ENCODE assay signal across 24 cellular contexts in genomic region chr9:87198716-87199115, GRCh38.
DNase-seq lines count a peak whose midpoint lies in the region; TF ChIP-seq lines count a peak whose summit lies in the region.
"Had no signal": no experiment of that assay in that cellular context is flagged by ENCODE, and none has a peak within 500 bp of the region (broad histone marks: within the 10 kb centered on the region; RNA-seq: fewer than 3 reads in every experiment).

No MANE protein-coding gene starts in this region.

- dilution Hi-C loops in mammary epithelial cell (cut with HindIII; ENCODE audit: low sequenced_read_pairs): no loop called here

- in situ Hi-C loops in mammary epithelial cell (cut with MboI; ENCODE audit: low sequenced_read_pairs in 2 of 2) (no loop called here), GM13976 (cut with MboI; ENCODE audit: low sequenced_read_pairs, unreplicated experiment) (no loop called here)

- H4K20me1 ChIP-seq in mammary epithelial cell (ENCODE audit: insufficient read depth, low read length): no peaks in the 10 kb centered on the region

- no peaks in the 10 kb centered on the region for H3K9me3 ChIP-seq in mammary epithelial cell (replicated peaks; ENCODE audit: insufficient read depth, low read length)
- no peaks in the 10 kb centered on the region for H3K9me3 ChIP-seq in uterus
- H3K9me3 ChIP-seq: adrenal gland, mucosa of descending colon, pancreas, stomach had no signal

- CTCF ChIA-PET in mammary epithelial cell (lab: Charles Lee; ENCODE audit: low non-redundant PET): no interaction called here

- TF ChIP-seq CTCF in mammary epithelial cell (conservative IDR thresholded peaks at IDR 0.05 in 1 of 2, IDR thresholded peaks at IDR 0.05 in 1 of 2; ENCODE audit: extremely low read depth in 1 of 2, insufficient read depth in 1 of 2, low read depth in 1 of 2, low read length in 2 of 2) (no peak), uterus (IDR thresholded peaks at IDR 0.05) (no peak), GM13976 (IDR thresholded peaks at IDR 0.05; ENCODE audit: borderline replicate concordance, control extremely low read depth, extremely low read depth, insufficient read depth, missing control alignments) (no peak)

- no peak overlapping the region for H3K4me3 ChIP-seq in mammary epithelial cell (replicated peaks in 1 of 3; ENCODE audit: insufficient read depth in 1 of 3, low read depth in 2 of 3, low read length in 3 of 3)
- H3K4me3 ChIP-seq in uterus: no peak overlapping the region
- H3K4me3 ChIP-seq: adrenal gland, cardiac muscle cell, mucosa of descending colon, pancreas, smooth muscle cell, stomach had no signal

- WGBS in mammary epithelial cell (ENCODE audit: low coverage, missing lambda C conversion rate): 16% methylated on average over 3 of the region's 3 CpGs

- BruUV-seq in mammary epithelial cell (replicated peaks; lab: Mats Ljungman, UMichigan): no TSS peak

- intact Hi-C loops in mammary epithelial cell (cut with micrococcal nuclease): loop anchor here (10.0 kb wide), 1 partner anchor 254 kb away; the partner anchor contains the start of gene GAS1
- intact Hi-C loops in uterus (cut with DNase I; ENCODE audit: low total_unique reads): no loop called here

- no peak overlapping the region for H3K4me2 ChIP-seq in mammary epithelial cell (ENCODE audit: insufficient read depth, low read depth, low read length)
- H3K4me2 ChIP-seq: smooth muscle cell had no signal

- DNase-seq in HCEC 1CT (peak; percentile 24), mammary epithelial cell (peak; percentile 60), foreskin melanocyte (peak; percentile 78), uterus (no peak), MV-4-11 (lab: John Stamatoyannopoulos, UW) (no peak), GM13976 (ENCODE audit: low spot score) (no peak), A172 (ENCODE audit: low spot score) (no peak)
- DNase-seq: activated CD4-positive, alpha-beta T cell treated with anti-CD3 and anti-CD28 coated beads, Interleukin-2, amount 50 U/mL, for 48 hours; activated naive CD4-positive, alpha-beta T cell treated with Interleukin-2 at 50 U/mL for 16 hours; adrenal gland; islet precursor cell; mucosa of descending colon; NCI-H1105 treated with DMSO at 0.1 percent for 48 hours; NCI-H2081; NCI-H345; NCI-H748 treated with DMSO at 0.1 percent for 48 hours; nephron progenitor cell; pancreas; stimulated activated CD4-positive, alpha-beta T cell treated with anti-CD3 and anti-CD28 coated beads, Interleukin-1b, Interleukin-23, amount 100 ng/mL, for 48 hours; stimulated activated CD8-positive, alpha-beta memory T cell treated with anti-CD3 and anti-CD28 coated beads, Interleukin-4, amount 100 ng/mL, for 48 hours; stomach had no signal

- H3K4me1 ChIP-seq in mammary epithelial cell (ENCODE audit: insufficient read depth, low read length): peaks cover 33% of the 10 kb centered on the region
- H3K4me1 ChIP-seq in uterus: no peaks in the 10 kb centered on the region
- H3K4me1 ChIP-seq: adrenal gland, pancreas had no signal

- H3K79me2 ChIP-seq in mammary epithelial cell (ENCODE audit: insufficient read depth, low read length): no peaks in the 10 kb centered on the region

- H3K9ac ChIP-seq in mammary epithelial cell (ENCODE audit: insufficient read depth, low read length): no peak overlapping the region

- H3K36me3 ChIP-seq in mammary epithelial cell (ENCODE audit: insufficient read depth, low read length) (no peaks in the 10 kb centered on the region), uterus (no peaks in the 10 kb centered on the region)
- H3K36me3 ChIP-seq: adrenal gland, cardiac muscle cell, pancreas, stomach had no signal

- H3K27ac ChIP-seq in mammary epithelial cell (ENCODE audit: insufficient read depth, low read depth, low read length): peak overlapping the region; percentile 6
- H3K27ac ChIP-seq in uterus: peak overlapping the region; percentile 70 to 71
- H3K27ac ChIP-seq: adrenal gland, cardiac muscle cell, pancreas, RWPE1, stomach had no signal

- peak overlapping the region; percentile 32 for H2AFZ ChIP-seq in mammary epithelial cell (ENCODE audit: low read depth, low read length)

- H3K27me3 ChIP-seq in mammary epithelial cell (ENCODE audit: insufficient read depth, low read length) (no peaks in the 10 kb centered on the region), uterus (no peaks in the 10 kb centered on the region)
- H3K27me3 ChIP-seq: adrenal gland, cardiac muscle cell, pancreas had no signal

- no peak for TF ChIP-seq POLR2A in uterus (IDR thresholded peaks at IDR 0.05)

Comparison
In these comparisons a context has a peak if more than half of its experiments do, and no peak if none do; other contexts are left out.
1. DNase-seq: peak in HCEC 1CT (single experiment), mammary epithelial cell (single experiment) and foreskin melanocyte (single experiment); none in uterus (0 of 2), MV-4-11 (single experiment), GM13976 (single experiment) and A172 (single experiment).